Comparison of ENCODE assay signal across 21 cellular contexts in genomic region chr11:106061249-106061794, GRCh38.
"Had no signal": no experiment of that assay in that cellular context is flagged by ENCODE, and none has a peak within 500 bp of the region (broad histone marks: within the 10 kb centered on the region; RNA-seq: fewer than 3 reads in every experiment).

No MANE protein-coding gene starts in this region.

- H3K27me3 Mint-ChIP-seq: activated T-helper 17 cell treated with anti-CD3 and anti-CD28 coated beads, Interleukin-2, amount 50 U/mL, for 72 hours; naive thymus-derived CD8-positive, alpha-beta T cell; progenitor cell of endocrine pancreas had no signal

- H3K4me3 Mint-ChIP-seq: naive thymus-derived CD8-positive, alpha-beta T cell had no signal

- ATAC-seq: activated CD4-positive, CD25-positive, alpha-beta regulatory T cell treated with anti-CD3 and anti-CD28 coated beads, Interleukin-2, amount 50 U/mL, for 24 hours; left ventricle myocardium superior; naive thymus-derived CD8-positive, alpha-beta T cell; right cardiac atrium had no signal

- H3K4me1 ChIP-seq: colonic mucosa, esophagus muscularis mucosa had no signal

- DNase-seq: activated CD4-positive, alpha-beta T cell treated with anti-CD3 and anti-CD28 coated beads, Interleukin-2, amount 50 U/mL, for 1 hour; activated naive CD4-positive, alpha-beta T cell treated with Interleukin-2 at 50 U/mL for 16 hours; activated T-cell treated with anti-CD3 and anti-CD28 coated beads for 4 hours; colonic mucosa; hippocampal formation; kidney; left ventricle myocardium superior; mesenchymal stem cell; naive thymus-derived CD8-positive, alpha-beta T cell; nucleus accumbens; right cardiac atrium; stimulated activated CD4-positive, alpha-beta T cell treated with anti-CD3 and anti-CD28 coated beads, Interleukin-15, amount 100 ng/mL, for 24 hours; stimulated activated CD4-positive, alpha-beta T cell treated with anti-CD3 and anti-CD28 coated beads, Interleukin-4, amount 100 ng/mL, for 1 hour; stimulated activated naive CD4-positive, alpha-beta T cell; trophoblast cell had no signal

- H3K36me3 ChIP-seq: cardiac muscle cell, colonic mucosa had no signal

- H3K27ac Mint-ChIP-seq: progenitor cell of endocrine pancreas had no signal

- H3K4me3 ChIP-seq: cardiac muscle cell, colonic mucosa, esophagus muscularis mucosa, skin epidermis had no signal

- H3K27ac ChIP-seq: cardiac muscle cell, colonic mucosa, esophagus muscularis mucosa, skin epidermis had no signal

- H3K27me3 ChIP-seq: cardiac muscle cell, colonic mucosa, esophagus muscularis mucosa had no signal

- H3K9me3 ChIP-seq: colonic mucosa, esophagus muscularis mucosa had no signal

- H3K9me3 Mint-ChIP-seq: activated T-helper 17 cell treated with anti-CD3 and anti-CD28 coated beads, Interleukin-2, amount 50 U/mL, for 72 hours; naive thymus-derived CD8-positive, alpha-beta T cell had no signal
